ENCODE assay signal across 9 cellular contexts in genomic region chr7:20301311-20301939, GRCh38. TPM values are rescaled to one million over a fixed set of nuclear protein-coding genes. Genes with fewer than 3 reads are reported as not detected.
DNase-seq lines count a peak whose midpoint lies in the region; ATAC-seq lines count a peak whose summit lies in the region.
"Had no signal": no experiment of that assay in that cellular context is flagged by ENCODE, and none has a peak within 500 bp of the region (broad histone marks: within the 10 kb centered on the region; RNA-seq: fewer than 3 reads in every experiment).

No MANE protein-coding gene starts in this region.

- DNase-seq in RPMI7951 (ENCODE audit: low read depth) (peak; percentile 77), iris pigment epithelial cell (ENCODE audit: low read depth) (peak; percentile 83), NCI-H82 (lab: John Stamatoyannopoulos, UW) (no peak)
- DNase-seq in effector CD4-positive, alpha-beta T cell: no peak

- ATAC-seq in GM18520 (IDR thresholded peaks at IDR 0.05; ENCODE audit: unreplicated experiment): peak; percentile 37
- ATAC-seq in HG02885 (IDR thresholded peaks at IDR 0.05; ENCODE audit: poor library complexity, unreplicated experiment): peak; percentile 46
- ATAC-seq in GM18907 (IDR thresholded peaks at IDR 0.05; ENCODE audit: unreplicated experiment): no peak
- ATAC-seq in GM21717 (IDR thresholded peaks at IDR 0.05; ENCODE audit: unreplicated experiment): no peak

RNA-seq across cellular contexts. Expression of gene ITGB8, which starts 29.3 kb away (rescaled TPM):
- 18.9 and 19.7 TPM in 2 replicates for total RNA-seq in RPMI7951 (2014; rRNA removed; shearing (Covaris generic))
- total RNA-seq: OCI-LY7 had no signal

Comparison
In these comparisons a context has a peak if more than half of its experiments do, and no peak if none do; other contexts are left out.
1. ATAC-seq: peak in GM18520 (single experiment) and HG02885 (single experiment); none in GM18907 (single experiment) and GM21717 (single experiment).
2. DNase-seq: peak in RPMI7951 (single experiment) and iris pigment epithelial cell (single experiment); none in NCI-H82 (single experiment) and effector CD4-positive, alpha-beta T cell (single experiment).